Comparison of ENCODE assay signal across 1 cellular context in genomic region chr9:122580360-122580759, GRCh38.
TF ChIP-seq lines count a peak whose summit lies in the region.

No MANE protein-coding gene starts in this region.

TF ChIP-seq in GM23338, 12 proteins besides CTCF, POLR2A, EP300 and RAD21:
- no peak for TF ChIP-seq EZH2phosphoT487 (IDR thresholded peaks at IDR 0.05; ENCODE audit: unreplicated experiment)
- TF ChIP-seq ZNF331 (CRISPR knock-in tag; IDR thresholded peaks at IDR 0.05; ENCODE audit: low read depth): no peak
- TF ChIP-seq CREB1 (CRISPR knock-in tag; IDR thresholded peaks at IDR 0.05; ENCODE audit: low read depth): no peak
- no peak for TF ChIP-seq ETS1 (IDR thresholded peaks at IDR 0.05)
